29 cellular contexts compared by ENCODE assay signal in the genomic region with DNA sequence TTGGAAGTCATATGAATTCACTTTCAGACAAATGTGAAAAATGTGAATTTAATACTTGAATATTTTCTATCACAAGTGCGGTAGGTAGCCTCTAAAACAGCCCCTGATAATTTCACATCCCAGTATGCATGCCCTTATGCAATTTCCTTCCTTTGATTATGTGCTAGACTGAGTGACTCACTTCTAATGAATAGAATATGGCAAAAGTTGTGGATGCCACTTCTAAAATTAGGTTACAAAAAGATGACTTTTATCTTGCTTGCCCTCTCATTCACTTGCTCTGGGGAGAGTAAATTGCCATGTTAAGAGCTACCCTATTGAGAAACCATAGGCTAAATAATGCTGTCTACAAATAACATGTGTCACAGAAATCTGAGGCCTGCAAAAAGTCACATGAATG.
DNase-seq lines count a peak whose midpoint lies in the region; ATAC-seq, FAIRE-seq and TF ChIP-seq lines count a peak whose summit lies in the region.
"Had no signal": no experiment of that assay in that cellular context is flagged by ENCODE, and none has a peak within 500 bp of the region (broad histone marks: within the 10 kb centered on the region; RNA-seq: fewer than 3 reads in every experiment).

No MANE protein-coding gene starts in this region.

- no peak overlapping the region for H3K4me3 Mint-ChIP-seq in progenitor cell of endocrine pancreas (ENCODE audit: low read depth)
- H3K4me3 Mint-ChIP-seq: nephron progenitor cell had no signal

- H3K27me3 ChIP-seq in RWPE2 (ENCODE audit: insufficient read depth, poor library complexity, severe bottlenecking) = no peaks in the 10 kb centered on the region
- H3K27me3 ChIP-seq in sigmoid colon = no peaks in the 10 kb centered on the region
- no peaks in the 10 kb centered on the region for H3K27me3 ChIP-seq in pancreas
- H3K27me3 ChIP-seq: adrenal gland, BLaER1, body of pancreas, foreskin keratinocyte, heart right ventricle, upper lobe of left lung had no signal

- no peaks in the 10 kb centered on the region for H3K9me3 ChIP-seq in RWPE2 (ENCODE audit: severe bottlenecking)
- H3K9me3 ChIP-seq in sigmoid colon = no peaks in the 10 kb centered on the region
- no peaks in the 10 kb centered on the region for H3K9me3 ChIP-seq in pancreas
- H3K9me3 ChIP-seq: BLaER1, body of pancreas, upper lobe of left lung had no signal

- FAIRE-seq in pancreas (lab: Jason Lieb, UNC) = no peak
- FAIRE-seq: GM18507 had no signal

- H3K36me3 Mint-ChIP-seq in progenitor cell of endocrine pancreas (ENCODE audit: insufficient read depth) = no peaks in the 10 kb centered on the region

- ATAC-seq in RWPE2 (ENCODE audit: low read depth) (peak; percentile 58; the same call in 1 of the 3 replicates), pancreas (no peak)
- ATAC-seq: body of pancreas, foreskin keratinocyte, heart right ventricle, right cardiac atrium, Right ventricle myocardium inferior had no signal

- in situ Hi-C loops in KBM-7 (cut with MboI; ENCODE audit: low pct_unique_long_range_greater_than_20kb, low sequenced_read_pairs) = no loop called here

- intact Hi-C loops in sigmoid colon (cut with DNase I) = no loop called here
- intact Hi-C loops in pancreas (cut with DNase I) = no loop called here

- H3K9me3 Mint-ChIP-seq in progenitor cell of endocrine pancreas (ENCODE audit: low read depth) = no peaks in the 10 kb centered on the region
- H3K9me3 Mint-ChIP-seq: nephron progenitor cell had no signal

- no peak overlapping the region for H3K27ac ChIP-seq in RWPE2 (ENCODE audit: poor library complexity, severe bottlenecking)
- no peak overlapping the region for H3K27ac ChIP-seq in sigmoid colon
- no peak overlapping the region for H3K27ac ChIP-seq in pancreas
- H3K27ac ChIP-seq: adrenal gland, BLaER1, body of pancreas, foreskin keratinocyte, heart right ventricle, parathyroid adenoma, upper lobe of left lung had no signal

- H3K4me3 ChIP-seq in AG10803 (ENCODE audit: low read length) = no peak overlapping the region
- no peak overlapping the region for H3K4me3 ChIP-seq in RWPE2 (ENCODE audit: severe bottlenecking)
- no peak overlapping the region for H3K4me3 ChIP-seq in sigmoid colon
- no peak overlapping the region for H3K4me3 ChIP-seq in pancreas
- H3K4me3 ChIP-seq: adrenal gland, BLaER1, body of pancreas, heart right ventricle, lung, upper lobe of left lung had no signal

- no peak for TF ChIP-seq POLR2A in sigmoid colon (IDR thresholded peaks at IDR 0.05)

- H3K27me3 Mint-ChIP-seq in progenitor cell of endocrine pancreas = no peaks in the 10 kb centered on the region

- TF ChIP-seq EP300 in sigmoid colon (IDR thresholded peaks at IDR 0.05) = no peak

- H3K27ac Mint-ChIP-seq in progenitor cell of endocrine pancreas = no peak overlapping the region
- H3K27ac Mint-ChIP-seq: nephron progenitor cell had no signal

- H3K36me3 ChIP-seq in RWPE2 (ENCODE audit: low read depth) = no peaks in the 10 kb centered on the region
- H3K36me3 ChIP-seq in sigmoid colon = no peaks in the 10 kb centered on the region
- no peaks in the 10 kb centered on the region for H3K36me3 ChIP-seq in pancreas
- H3K36me3 ChIP-seq: adrenal gland, BLaER1, heart right ventricle, upper lobe of left lung had no signal

- H3K4me1 ChIP-seq in RWPE2 (ENCODE audit: insufficient read depth, poor library complexity, severe bottlenecking) (no peaks in the 10 kb centered on the region), sigmoid colon (no peaks in the 10 kb centered on the region), pancreas (no peaks in the 10 kb centered on the region)
- H3K4me1 ChIP-seq: adrenal gland, BLaER1, body of pancreas, foreskin keratinocyte, heart right ventricle, parathyroid adenoma, upper lobe of left lung had no signal

- DNase-seq in AG10803 (ENCODE audit: low read depth) (peak; percentile 5), KBM-7 (peak; percentile 15), RWPE2 (ENCODE audit: low spot score) (no peak), fibroblast of gingiva (ENCODE audit: low read depth) (peak; percentile 77), sigmoid colon (no peak), HUDEP-2 (lab: John Stamatoyannopoulos, UW; ENCODE audit: unreplicated experiment in 76 of 76) (no peak), pancreas (no peak), progenitor cell of endocrine pancreas (ENCODE audit: low spot score, unreplicated experiment) (no peak)
- DNase-seq: activated CD4-positive, alpha-beta T cell treated with anti-CD3 and anti-CD28 coated beads, Interleukin-2, amount 50 U/mL, for 4 hours; activated CD4-positive, CD25-positive, alpha-beta regulatory T cell; activated naive CD4-positive, alpha-beta T cell treated with Interleukin-2 at 50 U/mL for 16 hours; adrenal gland; body of pancreas; DND-41; foreskin keratinocyte; H7; heart right ventricle; NCI-H1105; NCI-H2029; NCI-H226; nephron progenitor cell; right cardiac atrium; stimulated activated CD4-positive, alpha-beta T cell treated with anti-CD3 and anti-CD28 coated beads, Interleukin-2, amount 100 ng/mL, for 48 hours; upper lobe of left lung had no signal

- WGBS in sigmoid colon, 2 donors = 87 to 93% methylated on average over 1 of the region's 1 CpG
- WGBS in pancreas, 2 donors = 72 to 86% methylated on average over 1 of the region's 1 CpG

- H3K4me1 Mint-ChIP-seq in progenitor cell of endocrine pancreas (ENCODE audit: low read depth) = peaks cover 3% of the 10 kb centered on the region
- H3K4me1 Mint-ChIP-seq: nephron progenitor cell had no signal

- TF ChIP-seq CTCF in AG10803 (conservative IDR thresholded peaks at IDR 0.05; ENCODE audit: low read length) = no peak
- TF ChIP-seq CTCF in RWPE2 (IDR thresholded peaks at IDR 0.05; ENCODE audit: poor library complexity, severe bottlenecking) = no peak
- TF ChIP-seq CTCF in sigmoid colon (IDR thresholded peaks at IDR 0.05) = no peak
- TF ChIP-seq CTCF in pancreas (IDR thresholded peaks at IDR 0.05) = no peak
- no peak for TF ChIP-seq CTCF in progenitor cell of endocrine pancreas (IDR thresholded peaks at IDR 0.05; ENCODE audit: unreplicated experiment)

Comparison
In these comparisons a context has a peak if more than half of its experiments do, and no peak if none do; other contexts are left out.
1. DNase-seq: peak in AG10803 (single experiment), KBM-7 (single experiment) and fibroblast of gingiva (single experiment); none in RWPE2 (single experiment), sigmoid colon (single experiment), HUDEP-2 (0 of 76), pancreas (0 of 6) and progenitor cell of endocrine pancreas (single experiment).